7 cellular contexts compared by ENCODE assay signal in genomic region chr2:113551637-113552317, GRCh38. TPM values are rescaled to one million over a fixed set of nuclear protein-coding genes. Genes with fewer than 3 reads are reported as not detected.
DNase-seq lines count a peak whose midpoint lies in the region; ATAC-seq and TF ChIP-seq lines count a peak whose summit lies in the region.
"Not testable (repeated sequence)": the region's sequence is repeated elsewhere in the genome, so short reads cannot be mapped to it uniquely, and the experiment has no call there.

No MANE protein-coding gene starts in this region.

- not testable (repeated sequence) for H3K4me1 Mint-ChIP-seq in T-helper 2 cell treated with Interferon-gamma antibody and Interleukin-4, amounts not matched to agents 5 μg/mL and 100 μg/mL, for 36 hours (ENCODE audit: low read depth)

- not testable (repeated sequence) for H3K27me3 Mint-ChIP-seq in T-helper 2 cell treated with Interferon-gamma antibody and Interleukin-4, amounts not matched to agents 5 μg/mL and 100 μg/mL, for 36 hours (ENCODE audit: low read depth)

- peak overlapping the region in 1 of 8 donors; percentile 31 for H3K4me3 ChIP-seq in spleen

- not testable (repeated sequence) for TF ChIP-seq CTCF in spleen (IDR thresholded peaks at IDR 0.05 in 8 of 11, conservative IDR thresholded peaks at IDR 0.05 in 3 of 11)

- H3K27me3 ChIP-seq in spleen (replicated peaks in 1 of 7), result not testable (repeated sequence)

- not testable (repeated sequence) for H3K9me3 Mint-ChIP-seq in T-helper 2 cell treated with Interferon-gamma antibody and Interleukin-4, amounts not matched to agents 5 μg/mL and 100 μg/mL, for 36 hours

- peak; percentile 46 for DNase-seq in T-helper 2 cell treated with Interferon-gamma antibody and Interleukin-4, amounts not matched to agents 5 μg/mL and 100 μg/mL, for 36 hours (ENCODE audit: low spot score)
- DNase-seq in activated T-helper 1 cell treated with Interleukin-2 at 50 U/mL for 16 hours (ENCODE audit: low read depth) (peak; percentile 47), spleen (peak; percentile 78)
- not testable (repeated sequence) for DNase-seq in Right ventricle myocardium inferior (ENCODE audit: missing footprints)

- peak overlapping the region; percentile 86 for H3K27ac Mint-ChIP-seq in T-helper 2 cell treated with Interferon-gamma antibody and Interleukin-4, amounts not matched to agents 5 μg/mL and 100 μg/mL, for 36 hours

- peak overlapping the region in 4 of 8 donors; percentile 31 to 44 (median 38) for H3K27ac ChIP-seq in spleen

- H3K36me3 ChIP-seq in spleen, result not testable (repeated sequence)

- peak overlapping the region; percentile 72 for H3K4me3 Mint-ChIP-seq in T-helper 2 cell treated with Interferon-gamma antibody and Interleukin-4, amounts not matched to agents 5 μg/mL and 100 μg/mL, for 36 hours

- H3K36me3 Mint-ChIP-seq in T-helper 2 cell treated with Interferon-gamma antibody and Interleukin-4, amounts not matched to agents 5 μg/mL and 100 μg/mL, for 36 hours (ENCODE audit: low read depth), result not testable (repeated sequence)

- not testable (repeated sequence) for H3K9me3 ChIP-seq in spleen

- intact Hi-C loops in Right ventricle myocardium inferior (cut with DNase I); spleen (cut with DNase I; ENCODE audit: low total_unique reads): not testable (repeated sequence)

- WGBS in spleen, 5 donors, result 1 to 5% (median 2%) methylated on average over 6 to 11 of the region's 11 CpGs

- H3K4me1 ChIP-seq in spleen, result not testable (repeated sequence)

- peak; percentile 69 for ATAC-seq in GM19035 (IDR thresholded peaks at IDR 0.05; ENCODE audit: unreplicated experiment)
- ATAC-seq in HG02623 (IDR thresholded peaks at IDR 0.05; ENCODE audit: unreplicated experiment), result peak; percentile 62
- peak; percentile 53 for ATAC-seq in HG03521 (IDR thresholded peaks at IDR 0.05; ENCODE audit: unreplicated experiment)
- peak; percentile 74 for ATAC-seq in Right ventricle myocardium inferior

- not testable (repeated sequence) for TF ChIP-seq POLR2A in spleen (IDR thresholded peaks at IDR 0.05)

RNA-seq across cellular contexts. Expression of gene FOXD4L1, which starts 53.3 kb away (rescaled TPM):
- total RNA-seq in Right ventricle myocardium inferior (not detected), spleen (under 1 TPM in 4 of 7 donors, not detected in 3; 0.13 to 0.68 (median 0.29) TPM)
- under 1 TPM in 2 of 3 donors, not detected in 1; 0.13 to 0.19 TPM for polyA plus RNA-seq in spleen
